In the genomic region with DNA sequence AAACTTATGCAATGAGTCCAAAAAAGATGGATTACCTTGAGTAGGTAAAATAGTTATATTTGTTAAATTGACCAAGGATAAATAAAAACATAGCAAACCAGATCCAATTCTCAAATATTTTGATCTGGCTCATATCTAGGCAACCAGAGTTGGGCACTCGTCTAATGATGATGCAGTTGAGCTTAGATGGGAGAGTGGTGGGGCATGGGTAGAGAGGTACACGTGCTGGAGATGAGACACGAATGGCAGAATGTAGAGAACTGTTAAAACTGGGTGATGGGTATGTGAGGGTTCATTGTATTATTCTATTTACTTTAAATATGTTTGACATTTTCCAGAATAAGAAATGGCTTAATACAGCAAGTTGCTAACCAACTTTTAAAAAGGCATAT, we compare ENCODE assay signal across 1 cellular context.
A peak's percentile ranks its signal among the peaks of the same experiment; 100 is the strongest.
TF ChIP-seq lines count a peak whose summit lies in the region.

No MANE protein-coding gene starts in this region.

TF ChIP-seq in K562, 482 proteins besides CTCF, POLR2A, EP300 and RAD21:
- 0 out of 4 replicates have a peak, but pooled peaks of 1 of the 2 experiments have one; percentile 2 for TF ChIP-seq KDM1A (IDR thresholded peaks at IDR 0.05)
- no peak for TF ChIP-seq ZFP1 (CRISPR knock-in tag; IDR thresholded peaks at IDR 0.05)
- no peak for TF ChIP-seq ATF1 (CRISPR knock-in tag; IDR thresholded peaks at IDR 0.05)
- 0 out of 2 replicates have a peak, but pooled peaks have one; percentile 6 for TF ChIP-seq ATF1 (tag; IDR thresholded peaks at IDR 0.05)
